9 cellular contexts compared by ENCODE assay signal in the genomic region with DNA sequence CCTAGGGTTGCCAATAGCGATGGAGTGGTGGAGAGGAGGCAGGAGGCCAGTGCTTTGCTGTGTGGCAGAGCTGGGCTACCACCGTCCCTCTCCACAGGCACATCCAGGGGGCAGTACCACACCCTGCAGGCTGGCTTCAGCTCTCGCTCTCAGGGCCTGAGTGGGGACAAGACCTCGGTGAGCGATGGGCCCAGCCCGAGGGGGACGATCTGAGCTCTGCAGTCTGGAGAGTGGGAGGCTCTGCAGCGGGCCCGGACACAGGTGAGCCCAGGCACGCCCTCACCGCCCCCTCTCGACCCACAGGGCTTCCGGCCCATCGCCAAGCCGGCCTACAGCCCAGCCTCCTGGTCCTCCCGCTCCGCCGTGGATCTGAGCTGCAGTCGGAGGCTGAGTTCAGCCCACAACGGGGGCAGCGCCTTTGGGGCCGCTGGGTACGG. TPM values are rescaled to one million over a fixed set of nuclear protein-coding genes. Genes with fewer than 3 reads are reported as not detected.
A peak's percentile ranks its signal among the peaks of the same experiment; 100 is the strongest.
DNase-seq lines count a peak whose midpoint lies in the region; ATAC-seq lines count a peak whose summit lies in the region.
"Had no signal": no experiment of that assay in that cellular context is flagged by ENCODE, and none has a peak within 500 bp of the region (broad histone marks: within the 10 kb centered on the region; RNA-seq: fewer than 3 reads in every experiment).

No MANE protein-coding gene starts in this region.

- H3K27ac Mint-ChIP-seq in activated CD8-positive, alpha-beta T cell treated with anti-CD3 and anti-CD28 coated beads, Interleukin-2, amount 10 ng/mL, durations not matched to agents 7 days and 5 days, result no peak overlapping the region

- CTCF ChIA-PET in activated CD8-positive, alpha-beta T cell treated with anti-CD3 and anti-CD28 coated beads, Interleukin-2, amount 10 ng/mL, durations not matched to agents 7 days and 5 days (lab: Charles Lee), result interaction anchor here (1.0 to 1.6 kb wide), 6 partner anchors 20 to 120 kb away, joined by 3 to 8 read pairs (median 4); no protein-coding TSS in a partner anchor

- in situ Hi-C loops in G401 (cut with HindIII; ENCODE audit: low sequenced_read_pairs), result no loop called here

- peaks cover 3% of the 10 kb centered on the region for H3K36me3 Mint-ChIP-seq in activated CD8-positive, alpha-beta T cell treated with anti-CD3 and anti-CD28 coated beads, Interleukin-2, amount 10 ng/mL, durations not matched to agents 7 days and 5 days (ENCODE audit: low read depth)

- H3K4me3 Mint-ChIP-seq in activated CD8-positive, alpha-beta T cell treated with anti-CD3 and anti-CD28 coated beads, Interleukin-2, amount 10 ng/mL, durations not matched to agents 7 days and 5 days, result no peak overlapping the region

- peaks cover 6% of the 10 kb centered on the region for H3K27me3 Mint-ChIP-seq in activated CD8-positive, alpha-beta T cell treated with anti-CD3 and anti-CD28 coated beads, Interleukin-2, amount 10 ng/mL, durations not matched to agents 7 days and 5 days (ENCODE audit: low read depth)

- H3K4me1 Mint-ChIP-seq in activated CD8-positive, alpha-beta T cell treated with anti-CD3 and anti-CD28 coated beads, Interleukin-2, amount 10 ng/mL, durations not matched to agents 7 days and 5 days (ENCODE audit: low read depth), result peaks cover 8% of the 10 kb centered on the region

- POLR2A ChIA-PET in activated CD8-positive, alpha-beta T cell treated with anti-CD3 and anti-CD28 coated beads, Interleukin-2, amount 10 ng/mL, durations not matched to agents 7 days and 5 days (lab: Charles Lee), result interaction anchor here (0.8 to 1.3 kb wide), 2 partner anchors 9 to 79 kb away, joined by 4 to 8 read pairs; no protein-coding TSS in a partner anchor

- ATAC-seq in HG03159 (IDR thresholded peaks at IDR 0.05; ENCODE audit: unreplicated experiment), result peak; percentile 29
- ATAC-seq in activated CD8-positive, alpha-beta T cell treated with anti-CD3 and anti-CD28 coated beads, Interleukin-2, amount 10 ng/mL, durations not matched to agents 7 days and 5 days, result peak; percentile 47

- DNase-seq in G401 (ENCODE audit: low spot score) (peak; percentile 22), kidney tubule cell (ENCODE audit: low spot score) (peak; percentile 61), OCI-M1 (lab: John Stamatoyannopoulos, UW) (no peak), Ammon's horn (ENCODE audit: low spot score) (no peak), GF-D8 (lab: John Stamatoyannopoulos, UW) (no peak)
- peak; percentile 41 for DNase-seq in activated CD8-positive, alpha-beta T cell treated with anti-CD3 and anti-CD28 coated beads, Interleukin-2, amount 10 ng/mL, durations not matched to agents 7 days and 5 days
- no peak for DNase-seq in activated CD8-positive, alpha-beta memory T cell treated with anti-CD3 and anti-CD28 coated beads for 24 hours

- no peaks in the 10 kb centered on the region for H3K9me3 Mint-ChIP-seq in activated CD8-positive, alpha-beta T cell treated with anti-CD3 and anti-CD28 coated beads, Interleukin-2, amount 10 ng/mL, durations not matched to agents 7 days and 5 days (ENCODE audit: insufficient read depth)

RNA-seq across cellular contexts. Expression of a gene that starts 2.5 kb away (rescaled TPM):
- 1.1 and 7.9 TPM in 2 replicates for total RNA-seq in G401 (2014; rRNA removed; shearing (Covaris generic))
- total RNA-seq in activated CD8-positive, alpha-beta T cell treated with anti-CD3 and anti-CD28 coated beads, Interleukin-2, amount 10 ng/mL, durations not matched to agents 7 days and 5 days, result under 1 TPM in 1 of 2 experiments, not detected in 1; 0.13 TPM
- total RNA-seq: T-helper 1 cell treated with Interleukin-12 subunit alpha and Interleukin-12 subunit beta and Interleukin-4 antibody, amounts not matched to agents 30 ng/mL and 1 ng/mL, for 36 hours had no signal

RNA-seq across cellular contexts. Expression of a gene that starts 18.3 kb away (rescaled TPM):
- 20.6 and 31.9 TPM in 2 replicates for total RNA-seq in G401 (2014; rRNA removed; shearing (Covaris generic))
- total RNA-seq in activated CD8-positive, alpha-beta T cell treated with anti-CD3 and anti-CD28 coated beads, Interleukin-2, amount 10 ng/mL, durations not matched to agents 7 days and 5 days, result 100 to 1,000 TPM; 160 to 168 TPM

RNA-seq across cellular contexts. Expression of a gene that starts 27.2 kb away (rescaled TPM):
- 27.4 and 32.1 TPM in 2 replicates for total RNA-seq in G401 (2014; rRNA removed; shearing (Covaris generic))
- under 1 TPM; 0.26 to 0.52 TPM for total RNA-seq in activated CD8-positive, alpha-beta T cell treated with anti-CD3 and anti-CD28 coated beads, Interleukin-2, amount 10 ng/mL, durations not matched to agents 7 days and 5 days

RNA-seq across cellular contexts. Expression of a gene that starts 45.3 kb away (rescaled TPM):
- 0.31 and 0.98 TPM in 2 replicates for total RNA-seq in G401 (2014; rRNA removed; shearing (Covaris generic))
- 10 to 100 TPM; 72.6 to 78.9 TPM for total RNA-seq in activated CD8-positive, alpha-beta T cell treated with anti-CD3 and anti-CD28 coated beads, Interleukin-2, amount 10 ng/mL, durations not matched to agents 7 days and 5 days

RNA-seq across cellular contexts. Expression of a gene that starts 53.5 kb away (rescaled TPM):
- total RNA-seq in G401 (2014; rRNA removed; shearing (Covaris generic)), result 78.1 and 84.1 TPM in 2 replicates
- total RNA-seq in activated CD8-positive, alpha-beta T cell treated with anti-CD3 and anti-CD28 coated beads, Interleukin-2, amount 10 ng/mL, durations not matched to agents 7 days and 5 days, result 10 to 100 TPM; 24.6 to 26.1 TPM

Comparison
In these comparisons a context has a peak if more than half of its experiments do, and no peak if none do; other contexts are left out.
1. DNase-seq: peak in G401 (single experiment), activated CD8-positive, alpha-beta T cell treated with anti-CD3 and anti-CD28 coated beads, Interleukin-2, amount 10 ng/mL, durations not matched to agents 7 days and 5 days (single experiment) and kidney tubule cell (single experiment); none in OCI-M1 (single experiment), activated CD8-positive, alpha-beta memory T cell treated with anti-CD3 and anti-CD28 coated beads for 24 hours (single experiment), Ammon's horn (single experiment) and GF-D8 (single experiment).
2. RNA of a gene that starts 27.2 kb away (total RNA-seq): 27.4 to 32.1 TPM in G401; 0.26 to 0.52 TPM in activated CD8-positive, alpha-beta T cell treated with anti-CD3 and anti-CD28 coated beads, Interleukin-2, amount 10 ng/mL, durations not matched to agents 7 days and 5 days; every median in the first group is over 10 times any median in the second.